Comparison of ENCODE assay signal across 36 cellular contexts in the genomic region with DNA sequence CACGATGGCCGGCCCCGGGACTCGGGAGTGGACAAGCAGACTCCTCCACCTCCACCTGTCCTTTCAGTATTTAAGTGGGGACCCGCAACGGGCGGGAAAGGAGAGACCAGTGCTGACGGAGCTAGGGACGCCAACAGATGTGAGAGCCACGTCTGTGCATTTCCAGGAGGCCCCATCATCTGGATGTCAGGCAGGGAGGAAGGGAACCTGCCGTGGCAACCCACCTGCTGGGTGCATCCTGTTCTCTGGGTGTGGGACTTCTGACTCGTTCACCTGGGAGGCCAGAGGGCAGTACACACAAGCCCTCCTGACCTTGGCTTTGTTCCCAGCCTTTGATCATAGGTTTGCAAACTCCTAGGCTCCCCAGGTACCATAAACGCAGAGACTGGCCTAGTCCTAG. TPM values are rescaled to one million over a fixed set of nuclear protein-coding genes. Genes with fewer than 3 reads are reported as not detected.
DNase-seq lines count a peak whose midpoint lies in the region; ATAC-seq, FAIRE-seq and TF ChIP-seq lines count a peak whose summit lies in the region.
"Had no signal": no experiment of that assay in that cellular context is flagged by ENCODE, and none has a peak within 500 bp of the region (broad histone marks: within the 10 kb centered on the region; RNA-seq: fewer than 3 reads in every experiment).

No MANE protein-coding gene starts in this region.

- no peak overlapping the region for H3K4me3 ChIP-seq in H7 (ENCODE audit: insufficient read depth, low read depth, low read length)
- no peak overlapping the region for H3K4me3 ChIP-seq in GM12878
- H3K4me3 ChIP-seq in mammary epithelial cell (replicated peaks in 1 of 3; ENCODE audit: insufficient read depth in 1 of 3, low read depth in 2 of 3, low read length in 3 of 3) = no peak overlapping the region
- H3K4me3 ChIP-seq: body of pancreas, GM23248, left ventricle myocardium inferior, MG63, PC-9, sigmoid colon, thyroid gland, uterus had no signal

- no TSS peak for BruUV-seq in GM12878 (replicated peaks; lab: Mats Ljungman, UMichigan)
- no TSS peak for BruUV-seq in mammary epithelial cell (replicated peaks; lab: Mats Ljungman, UMichigan)

- TF ChIP-seq EP300 in GM12878 (IDR thresholded peaks at IDR 0.05; ENCODE audit: borderline replicate concordance in 1 of 2, control insufficient read depth in 1 of 2, low read depth in 2 of 2, low read length in 2 of 2) = no peak

- RAD21 ChIA-PET in GM12878 (lab: Charles Lee; ENCODE audit: unreplicated experiment) = interaction anchor here (3.6 kb wide), 1 partner anchor 46 kb away, joined by 25 read pairs; no protein-coding TSS in a partner anchor

- in situ Hi-C loops in GM12878 (cut with MboI) (no loop called here), mammary epithelial cell (cut with MboI; ENCODE audit: low sequenced_read_pairs in 2 of 2) (no loop called here)

- no peaks in the 10 kb centered on the region for H3K9me3 Mint-ChIP-seq in activated CD8-positive, alpha-beta memory T cell treated with anti-CD3 and anti-CD28 coated beads, Interleukin-2, amount 10 ng/mL, durations not matched to agents 7 days and 5 days (ENCODE audit: low read depth)
- H3K9me3 Mint-ChIP-seq: activated naive CD4-positive, alpha-beta T cell treated with anti-CD3 and anti-CD28 coated beads for 36 hours; central memory CD8-positive, alpha-beta T cell; dendritic cell treated with granulocyte-macrophage colony-stimulating factor and Interleukin-4, amounts not matched to agents 40 ng/mL and 50 ng/mL, for 4 days; endodermal cell; mesothelial cell of epicardium; stimulated activated naive CD8-positive, alpha-beta T cell treated with anti-CD3 and anti-CD28 coated beads, Interleukin-15, amount 100 ng/mL, for 72 hours had no signal

- SMC1A ChIA-PET in GM12878 (lab: Charles Lee; ENCODE audit: uncharacterized antibody, unreplicated experiment) = interaction anchor here (1.2 to 2.0 kb wide), 5 partner anchors 10 to 82 kb away, joined by 3 to 7 read pairs (median 4); no protein-coding TSS in a partner anchor

- no peaks in the 10 kb centered on the region for H3K9me3 ChIP-seq in GM12878 (replicated peaks; ENCODE audit: control insufficient read depth, insufficient read depth, low read length)
- H3K9me3 ChIP-seq in mammary epithelial cell (replicated peaks; ENCODE audit: insufficient read depth, low read length) = no peaks in the 10 kb centered on the region
- H3K9me3 ChIP-seq: body of pancreas, left ventricle myocardium inferior, neutrophil, sigmoid colon, SK-N-SH, thyroid gland, uterus had no signal

- peaks cover 15% of the 10 kb centered on the region for H3K27me3 ChIP-seq in H7 (ENCODE audit: control insufficient read depth, insufficient read depth, low read length)
- no peaks in the 10 kb centered on the region for H3K27me3 ChIP-seq in GM12878 (replicated peaks in 1 of 2; ENCODE audit: control insufficient read depth in 2 of 2, insufficient read depth in 2 of 2, low read length in 1 of 2)
- peaks cover 10% of the 10 kb centered on the region for H3K27me3 ChIP-seq in mammary epithelial cell (ENCODE audit: insufficient read depth, low read length)
- H3K27me3 ChIP-seq: body of pancreas, neutrophil, sigmoid colon, thyroid gland, uterus had no signal

- no peak overlapping the region for H3K27ac ChIP-seq in GM12878 (ENCODE audit: control insufficient read depth, insufficient read depth)
- no peak overlapping the region for H3K27ac ChIP-seq in mammary epithelial cell (ENCODE audit: insufficient read depth, low read depth, low read length)
- H3K27ac ChIP-seq: body of pancreas, GM23248, left ventricle myocardium inferior, neutrophil, PC-9, sigmoid colon, thyroid gland, uterus had no signal

- H3K9ac ChIP-seq in GM12878 (ENCODE audit: control insufficient read depth, insufficient read depth, low read length) (no peak overlapping the region), mammary epithelial cell (ENCODE audit: insufficient read depth, low read length) (no peak overlapping the region)
- H3K9ac ChIP-seq: GM23248, SK-N-SH had no signal

- H3K36me3 Mint-ChIP-seq in activated CD8-positive, alpha-beta memory T cell treated with anti-CD3 and anti-CD28 coated beads, Interleukin-2, amount 10 ng/mL, durations not matched to agents 7 days and 5 days = no peaks in the 10 kb centered on the region
- H3K36me3 Mint-ChIP-seq: mesothelial cell of epicardium had no signal

- H3K4me1 ChIP-seq in GM12878 (ENCODE audit: control insufficient read depth, insufficient read depth, low read length) = peaks cover 32% of the 10 kb centered on the region
- H3K4me1 ChIP-seq in mammary epithelial cell (ENCODE audit: insufficient read depth, low read length) = peaks cover 1% of the 10 kb centered on the region
- H3K4me1 ChIP-seq: body of pancreas, thyroid gland, uterus had no signal

- H2AFZ ChIP-seq in GM12878 (ENCODE audit: control insufficient read depth, low read depth, low read length) = no peak overlapping the region
- H2AFZ ChIP-seq in mammary epithelial cell (ENCODE audit: low read depth, low read length) = no peak overlapping the region
- H2AFZ ChIP-seq: GM23248, PC-9 had no signal

- no peak overlapping the region for H3K4me3 Mint-ChIP-seq in activated CD8-positive, alpha-beta memory T cell treated with anti-CD3 and anti-CD28 coated beads, Interleukin-2, amount 10 ng/mL, durations not matched to agents 7 days and 5 days
- H3K4me3 Mint-ChIP-seq: activated naive CD4-positive, alpha-beta T cell treated with anti-CD3 and anti-CD28 coated beads for 36 hours; central memory CD8-positive, alpha-beta T cell; dendritic cell treated with granulocyte-macrophage colony-stimulating factor and Interleukin-4, amounts not matched to agents 40 ng/mL and 50 ng/mL, for 4 days; endodermal cell; mesothelial cell of epicardium; stimulated activated naive CD8-positive, alpha-beta T cell treated with anti-CD3 and anti-CD28 coated beads, Interleukin-15, amount 100 ng/mL, for 72 hours; T-helper 17 cell had no signal

- H3K36me3 ChIP-seq in H7 (replicated peaks; ENCODE audit: control insufficient read depth, insufficient read depth, low read length) = no peaks in the 10 kb centered on the region
- no peaks in the 10 kb centered on the region for H3K36me3 ChIP-seq in GM12878 (ENCODE audit: control insufficient read depth in 2 of 2, insufficient read depth in 2 of 2, low read length in 1 of 2)
- H3K36me3 ChIP-seq in mammary epithelial cell (ENCODE audit: insufficient read depth, low read length) = no peaks in the 10 kb centered on the region
- H3K36me3 ChIP-seq: left ventricle myocardium inferior, MG63, neutrophil, sigmoid colon, thyroid gland, uterus had no signal

- H3K4me1 Mint-ChIP-seq in activated CD8-positive, alpha-beta memory T cell treated with anti-CD3 and anti-CD28 coated beads, Interleukin-2, amount 10 ng/mL, durations not matched to agents 7 days and 5 days = peaks cover 4% of the 10 kb centered on the region
- H3K4me1 Mint-ChIP-seq: central memory CD8-positive, alpha-beta T cell; mesothelial cell of epicardium had no signal

- H3K27me3 Mint-ChIP-seq in activated CD8-positive, alpha-beta memory T cell treated with anti-CD3 and anti-CD28 coated beads, Interleukin-2, amount 10 ng/mL, durations not matched to agents 7 days and 5 days = peaks cover 24% of the 10 kb centered on the region
- H3K27me3 Mint-ChIP-seq: central memory CD8-positive, alpha-beta T cell; stimulated activated naive CD8-positive, alpha-beta T cell treated with anti-CD3 and anti-CD28 coated beads, Interleukin-15, amount 100 ng/mL, for 72 hours; T-helper 17 cell had no signal

- no peak for FAIRE-seq in GM12878 (lab: Jason Lieb, UNC)
- FAIRE-seq: TTC549 had no signal

- POLR2A ChIA-PET in GM12878 (lab: Charles Lee) = no interaction called here

- no peaks in the 10 kb centered on the region for H4K20me1 ChIP-seq in GM12878 (ENCODE audit: control insufficient read depth, insufficient read depth)
- no peaks in the 10 kb centered on the region for H4K20me1 ChIP-seq in mammary epithelial cell (ENCODE audit: insufficient read depth, low read length)

- no peak for ATAC-seq in activated CD8-positive, alpha-beta memory T cell treated with anti-CD3 and anti-CD28 coated beads, Interleukin-2, amount 10 ng/mL, durations not matched to agents 7 days and 5 days
- no peak for ATAC-seq in GM12878
- no peak for ATAC-seq in HG03025 (IDR thresholded peaks at IDR 0.05; ENCODE audit: low FRiP score, unreplicated experiment)
- ATAC-seq in GM19035 (IDR thresholded peaks at IDR 0.05; ENCODE audit: unreplicated experiment) = no peak
- ATAC-seq: body of pancreas, Right ventricle myocardium inferior, T-helper 17 cell had no signal

- no peak overlapping the region for H3K27ac Mint-ChIP-seq in activated CD8-positive, alpha-beta memory T cell treated with anti-CD3 and anti-CD28 coated beads, Interleukin-2, amount 10 ng/mL, durations not matched to agents 7 days and 5 days
- H3K27ac Mint-ChIP-seq: activated naive CD4-positive, alpha-beta T cell treated with anti-CD3 and anti-CD28 coated beads for 36 hours; dendritic cell treated with granulocyte-macrophage colony-stimulating factor and Interleukin-4, amounts not matched to agents 40 ng/mL and 50 ng/mL, for 4 days; endodermal cell; mesothelial cell of epicardium; progenitor cell of endocrine pancreas; stimulated activated naive CD8-positive, alpha-beta T cell treated with anti-CD3 and anti-CD28 coated beads, Interleukin-15, amount 100 ng/mL, for 72 hours had no signal

- DNase-seq in activated CD8-positive, alpha-beta memory T cell treated with anti-CD3 and anti-CD28 coated beads, Interleukin-2, amount 10 ng/mL, durations not matched to agents 7 days and 5 days = peak; percentile 30
- no peak for DNase-seq in activated CD8-positive, alpha-beta memory T cell treated with anti-CD3 and anti-CD28 coated beads, Interleukin-2, amount 50 U/mL, for 48 hours
- peak; percentile 64 for DNase-seq in H7
- DNase-seq in GM12878 (ENCODE audit: low read depth, low spot score) = no peak
- DNase-seq in mammary epithelial cell = no peak
- DNase-seq: activated CD4-positive, alpha-beta T cell treated with anti-CD3 and anti-CD28 coated beads, Interleukin-2, amount 50 U/mL, for 48 hours; activated naive CD4-positive, alpha-beta T cell treated with anti-CD3 and anti-CD28 coated beads for 36 hours; body of pancreas; COR-L47; endodermal cell; GF-D8; glutamatergic neuron; GM23248; KG1; left ventricle myocardium inferior; MG63; NCI-H2029 treated with DMSO at 0.1 percent for 48 hours; NK-92 treated with Interleukin-12 subunit alpha and Interleukin-12 subunit beta, amount 100 ng/mL, for 24 hours; PC-9; sigmoid colon; SK-N-SH; stimulated activated CD4-positive, alpha-beta T cell treated with anti-CD3 and anti-CD28 coated beads, Interleukin-12 subunit alpha, Interleukin-12 subunit beta, amount 100 ng/mL, for 4 hours; stimulated activated CD4-positive, alpha-beta T cell treated with anti-CD3 and anti-CD28 coated beads, Interleukin-2, amount 100 ng/mL, for 48 hours; stimulated activated naive CD8-positive, alpha-beta T cell treated with anti-CD3 and anti-CD28 coated beads, Interleukin-15, amount 100 ng/mL, for 72 hours; T-helper 17 cell; thyroid gland; uterus had no signal

- TF ChIP-seq CTCF in GM12878 (IDR thresholded peaks at IDR 0.05 in 2 of 3, conservative IDR thresholded peaks at IDR 0.05 in 1 of 3; ENCODE audit: control insufficient read depth in 2 of 3, extremely low read depth in 1 of 3, insufficient read depth in 1 of 3, low read depth in 3 of 3, low read length in 3 of 3) (no peak), mammary epithelial cell (conservative IDR thresholded peaks at IDR 0.05 in 1 of 2, IDR thresholded peaks at IDR 0.05 in 1 of 2; ENCODE audit: extremely low read depth in 1 of 2, insufficient read depth in 1 of 2, low read depth in 1 of 2, low read length in 2 of 2) (no peak)

- WGBS in GM12878 (ENCODE audit: insufficient coverage, insufficient replicate concordance, low lambda C conversion rate, missing lambda C conversion rate) = 81% methylated on average over 10 of the region's 13 CpGs
- whole genome bisulfite sequencing in mammary epithelial cell (ENCODE audit: low coverage, missing lambda C conversion rate) = 86% methylated on average over 6 of the region's 13 CpGs

- intact Hi-C loops in GM12878 (cut with micrococcal nuclease; ENCODE audit: unreplicated experiment) (no loop called here), mammary epithelial cell (cut with micrococcal nuclease) (no loop called here)

- TF ChIP-seq POLR2A in GM12878 (IDR thresholded peaks at IDR 0.05; ENCODE audit: low read depth, low read length) = no peak

- H3K79me2 ChIP-seq in GM12878 (ENCODE audit: control insufficient read depth, insufficient read depth, low read length) (no peaks in the 10 kb centered on the region), mammary epithelial cell (ENCODE audit: insufficient read depth, low read length) (no peaks in the 10 kb centered on the region)

- dilution Hi-C loops in mammary epithelial cell (cut with HindIII; ENCODE audit: low sequenced_read_pairs) = no loop called here

- no peak overlapping the region for H3K4me2 ChIP-seq in GM12878 (ENCODE audit: control insufficient read depth, insufficient read depth)
- H3K4me2 ChIP-seq in mammary epithelial cell (ENCODE audit: insufficient read depth, low read depth, low read length) = no peak overlapping the region
- H3K4me2 ChIP-seq: PC-9, SK-N-SH had no signal

- CTCF ChIA-PET in activated CD8-positive, alpha-beta memory T cell treated with anti-CD3 and anti-CD28 coated beads, Interleukin-2, amount 10 ng/mL, durations not matched to agents 7 days and 5 days (lab: Charles Lee) = no interaction called here
- CTCF ChIA-PET in GM12878 (lab: Yijun Ruan, JAX) = interaction anchor here (0.8 to 2.0 kb wide), 4 partner anchors 13 to 82 kb away, joined by 4 to 8 read pairs (median 5); no protein-coding TSS in a partner anchor
- CTCF ChIA-PET in mammary epithelial cell (lab: Charles Lee; ENCODE audit: low non-redundant PET) = no interaction called here

- no peak for TF ChIP-seq RAD21 in GM12878 (IDR thresholded peaks at IDR 0.05; ENCODE audit: insufficient read depth, low read depth, low read length)

RNA-seq across cellular contexts. Expression of a gene that starts 5.6 kb away (rescaled TPM):
- total RNA-seq in activated CD8-positive, alpha-beta memory T cell treated with anti-CD3 and anti-CD28 coated beads, Interleukin-2, amount 10 ng/mL, durations not matched to agents 7 days and 5 days = 1 to 10 TPM; 1.3 to 2.2 TPM
- total RNA-seq in H7 (2014; rRNA removed; shearing (Covaris generic)) = 1.8 and 8.0 TPM in 2 replicates
- 55.6 and 60.9 TPM in 2 replicates for total RNA-seq in GM12878 (2013; cell fraction: nucleolus; rRNA removed)
- total RNA-seq in GM12878 (2014; rRNA removed) (not detected in 2 replicates), GM12878 (2014; rRNA removed; fragmentation: Illumina TruSeq; extraction: Trizol) (0.32 and 0.45 TPM in 2 replicates), GM12878 (2021) (0.27 and 0.46 TPM in 2 replicates), mammary epithelial cell (1 to 10 TPM in 1 of 2 donors, under 1 TPM in 1; 0.67 to 1.0 TPM)
- polyA plus RNA-seq in GM12878 (2011; ENCODE audit: low read depth) = 0.51 TPM
- polyA plus RNA-seq in GM12878 (2011; rRNA removed) (0.35 and 0.77 TPM in 2 replicates), GM12878 (2014; fragmentation: Illumina TruSeq; extraction: Trizol) (0.71 TPM in 1 of 2 replicates, not detected in the other), GM12878 (2014; fragmentation: Nextera tagmentation; extraction: Ambion mirVana) (not detected), GM12878 (2014; rRNA removed) (0.15 and 0.32 TPM in 2 replicates), GM12878 (2016; fragmentation: Nextera tagmentation; extraction: Ambion mirVana) (1 to 10 TPM in 1 of 2 experiments, under 1 TPM in 1; 0.09 to 1.3 TPM), mammary epithelial cell (0.05 TPM)
- polyA plus RNA-seq in GM12878 (2011; cell fraction: cytosol; rRNA removed) = 0.24 and 0.87 TPM in 2 replicates
- polyA plus RNA-seq in GM12878 (2011; cell fraction: nucleus; rRNA removed) = 2.7 and 2.8 TPM in 2 replicates
- polyA plus RNA-seq in GM12878 (2012) = 1.4 TPM in 2 replicates
- 2.1 and 3.7 TPM in 2 replicates for polyA minus RNA-seq in GM12878 (2011; rRNA and poly(A)+ RNA removed)
- not detected in 2 replicates for polyA minus RNA-seq in GM12878 (2011; cell fraction: cytosol; rRNA and poly(A)+ RNA removed)
- polyA minus RNA-seq in GM12878 (2011; cell fraction: nucleus; rRNA and poly(A)+ RNA removed) = 3.4 and 8.4 TPM in 2 replicates
- polyA minus RNA-seq in mammary epithelial cell = not detected
- total RNA-seq: PC-9 had no signal

Comparison
In these comparisons a context has a peak if more than half of its experiments do, and no peak if none do; other contexts are left out.
1. DNase-seq: peak in activated CD8-positive, alpha-beta memory T cell treated with anti-CD3 and anti-CD28 coated beads, Interleukin-2, amount 10 ng/mL, durations not matched to agents 7 days and 5 days (single experiment) and H7 (single experiment); none in activated CD8-positive, alpha-beta memory T cell treated with anti-CD3 and anti-CD28 coated beads, Interleukin-2, amount 50 U/mL, for 48 hours (single experiment), GM12878 (single experiment) and mammary epithelial cell (single experiment).